In the genomic region with DNA sequence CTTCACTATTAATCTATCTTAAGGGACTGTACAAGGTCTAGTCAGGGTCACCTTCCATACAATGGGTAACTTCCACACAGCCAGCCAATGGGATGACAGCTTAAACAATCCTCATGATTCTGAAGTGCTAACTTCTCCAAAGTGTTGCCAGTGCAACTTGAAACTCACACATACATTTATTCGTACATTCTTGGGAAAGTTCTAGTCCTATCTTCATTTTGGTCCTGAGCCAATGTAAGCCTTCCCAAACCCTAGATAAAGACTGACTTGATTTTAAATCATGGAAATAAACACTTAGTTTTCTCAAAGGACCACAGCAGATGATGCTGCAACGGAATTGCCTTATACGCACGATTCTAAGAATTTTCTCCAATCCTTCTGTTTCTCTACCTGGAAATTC, we compare ENCODE assay signal across 24 cellular contexts.
"Had no signal": no experiment of that assay in that cellular context is flagged by ENCODE, and none has a peak within 500 bp of the region (broad histone marks: within the 10 kb centered on the region; RNA-seq: fewer than 3 reads in every experiment).

No MANE protein-coding gene starts in this region.

- H3K27me3 ChIP-seq: colonic mucosa, esophagus squamous epithelium, gastroesophageal sphincter, upper lobe of right lung had no signal

- H3K4me3 Mint-ChIP-seq: activated CD4-positive, alpha-beta memory T cell treated with anti-CD3 and anti-CD28 coated beads, Interleukin-2, amount 10 ng/mL, durations not matched to agents 7 days and 5 days; activated CD4-positive, alpha-beta T cell treated with anti-CD3 and anti-CD28 coated beads, Interleukin-2, amount 10 ng/mL, durations not matched to agents 24 days and 14 days; activated CD8-positive, alpha-beta memory T cell treated with anti-CD3 and anti-CD28 coated beads, Interleukin-2, amount 10 ng/mL, durations not matched to agents 7 days and 5 days; activated naive CD4-positive, alpha-beta T cell treated with anti-CD3 and anti-CD28 coated beads, Interleukin-2, amount 50 U/mL, for 24 hours; brain; effector memory CD8-positive, alpha-beta T cell; natural killer cell treated with Interleukin-12 subunit alpha and Interleukin-12 subunit beta and Interleukin-15 and Interleukin-18, amount 100 ng/mL, for 72 hours had no signal

- H3K9me3 Mint-ChIP-seq: activated CD4-positive, alpha-beta memory T cell treated with anti-CD3 and anti-CD28 coated beads, Interleukin-2, amount 10 ng/mL, durations not matched to agents 7 days and 5 days; activated CD4-positive, alpha-beta T cell treated with anti-CD3 and anti-CD28 coated beads, Interleukin-2, amount 10 ng/mL, durations not matched to agents 24 days and 14 days; activated naive CD4-positive, alpha-beta T cell treated with anti-CD3 and anti-CD28 coated beads, Interleukin-2, amount 50 U/mL, for 24 hours; natural killer cell treated with Interleukin-12 subunit alpha and Interleukin-12 subunit beta and Interleukin-15 and Interleukin-18, amount 100 ng/mL, for 72 hours had no signal

- H3K36me3 ChIP-seq: colonic mucosa, esophagus squamous epithelium, gastroesophageal sphincter, upper lobe of right lung had no signal

- DNase-seq: activated CD4-positive, alpha-beta memory T cell treated with anti-CD3 and anti-CD28 coated beads, Interleukin-2, amount 10 ng/mL, durations not matched to agents 7 days and 5 days; activated CD4-positive, alpha-beta T cell treated with anti-CD3 and anti-CD28 coated beads, Interleukin-2, amount 10 ng/mL, durations not matched to agents 24 days and 14 days; activated CD8-positive, alpha-beta memory T cell treated with anti-CD3 and anti-CD28 coated beads, Interleukin-2, amount 10 ng/mL, durations not matched to agents 7 days and 5 days; activated gamma-delta T cell treated with Interleukin-2 at 50 U/mL for 16 hours; activated T-cell treated with anti-CD3 and anti-CD28 coated beads for 4 hours; aorta; central memory CD4-positive, alpha-beta T cell; colonic mucosa; dorsolateral prefrontal cortex; effector memory CD8-positive, alpha-beta T cell; esophagus squamous epithelium; left ventricle myocardium superior; right cardiac atrium; stimulated activated CD4-positive, alpha-beta T cell treated with anti-CD3 and anti-CD28 coated beads, Interleukin-12 subunit alpha, Interleukin-12 subunit beta, amount 100 ng/mL, for 4 hours; stimulated activated CD4-positive, alpha-beta T cell treated with anti-CD3 and anti-CD28 coated beads, Interleukin-4, amount 100 ng/mL, for 4 hours; stimulated activated naive CD8-positive, alpha-beta T cell treated with anti-CD3 and anti-CD28 coated beads, Interleukin-15, Interleukin-2, amounts not matched to agents 100 U/mL and 50 U/mL, for 24 hours; upper lobe of right lung had no signal

- H3K4me1 ChIP-seq: colonic mucosa, esophagus squamous epithelium, gastroesophageal sphincter, parathyroid adenoma, upper lobe of right lung had no signal

- H3K27me3 Mint-ChIP-seq: effector memory CD8-positive, alpha-beta T cell had no signal

- ATAC-seq: activated CD4-positive, CD25-positive, alpha-beta regulatory T cell treated with anti-CD3 and anti-CD28 coated beads, Interleukin-2, amount 50 U/mL, for 24 hours; activated CD8-positive, alpha-beta memory T cell treated with anti-CD3 and anti-CD28 coated beads, Interleukin-2, amount 10 ng/mL, durations not matched to agents 7 days and 5 days; effector memory CD8-positive, alpha-beta T cell; gastroesophageal sphincter; natural killer cell treated with Interleukin-12 subunit alpha and Interleukin-12 subunit beta and Interleukin-15 and Interleukin-18, amount 100 ng/mL, for 72 hours; stimulated activated naive CD8-positive, alpha-beta T cell treated with anti-CD3 and anti-CD28 coated beads, Interleukin-15, Interleukin-2, amounts not matched to agents 100 U/mL and 50 U/mL, for 24 hours had no signal

- H3K9ac ChIP-seq: parathyroid adenoma had no signal

- H3K27ac Mint-ChIP-seq: activated CD4-positive, alpha-beta memory T cell treated with anti-CD3 and anti-CD28 coated beads, Interleukin-2, amount 10 ng/mL, durations not matched to agents 7 days and 5 days; activated CD4-positive, alpha-beta T cell treated with anti-CD3 and anti-CD28 coated beads, Interleukin-2, amount 10 ng/mL, durations not matched to agents 24 days and 14 days; activated CD8-positive, alpha-beta memory T cell treated with anti-CD3 and anti-CD28 coated beads, Interleukin-2, amount 10 ng/mL, durations not matched to agents 7 days and 5 days; activated naive CD4-positive, alpha-beta T cell treated with anti-CD3 and anti-CD28 coated beads, Interleukin-2, amount 50 U/mL, for 24 hours; effector memory CD8-positive, alpha-beta T cell; natural killer cell treated with Interleukin-12 subunit alpha and Interleukin-12 subunit beta and Interleukin-15 and Interleukin-18, amount 100 ng/mL, for 72 hours had no signal

- H3K4me1 Mint-ChIP-seq: activated CD4-positive, alpha-beta memory T cell treated with anti-CD3 and anti-CD28 coated beads, Interleukin-2, amount 10 ng/mL, durations not matched to agents 7 days and 5 days; activated CD4-positive, alpha-beta T cell treated with anti-CD3 and anti-CD28 coated beads, Interleukin-2, amount 10 ng/mL, durations not matched to agents 24 days and 14 days; activated CD8-positive, alpha-beta memory T cell treated with anti-CD3 and anti-CD28 coated beads, Interleukin-2, amount 10 ng/mL, durations not matched to agents 7 days and 5 days; activated naive CD4-positive, alpha-beta T cell treated with anti-CD3 and anti-CD28 coated beads, Interleukin-2, amount 50 U/mL, for 24 hours had no signal

- H3K4me3 ChIP-seq: colonic mucosa, dorsolateral prefrontal cortex, esophagus squamous epithelium, gastroesophageal sphincter, upper lobe of right lung had no signal

- H3K79me2 ChIP-seq: parathyroid adenoma had no signal

- H2AFZ ChIP-seq: parathyroid adenoma had no signal

- H3K36me3 Mint-ChIP-seq: activated CD8-positive, alpha-beta memory T cell treated with anti-CD3 and anti-CD28 coated beads, Interleukin-2, amount 10 ng/mL, durations not matched to agents 7 days and 5 days; activated naive CD4-positive, alpha-beta T cell treated with anti-CD3 and anti-CD28 coated beads, Interleukin-2, amount 50 U/mL, for 24 hours; brain; natural killer cell treated with Interleukin-12 subunit alpha and Interleukin-12 subunit beta and Interleukin-15 and Interleukin-18, amount 100 ng/mL, for 72 hours had no signal

- H3K27ac ChIP-seq: colonic mucosa, dorsolateral prefrontal cortex, esophagus squamous epithelium, gastroesophageal sphincter, parathyroid adenoma, upper lobe of right lung, VCaP had no signal

- H3K9me3 ChIP-seq: colonic mucosa, esophagus squamous epithelium, gastroesophageal sphincter, upper lobe of right lung had no signal
